ENCODE assay signal across 16 cellular contexts in the genomic region with DNA sequence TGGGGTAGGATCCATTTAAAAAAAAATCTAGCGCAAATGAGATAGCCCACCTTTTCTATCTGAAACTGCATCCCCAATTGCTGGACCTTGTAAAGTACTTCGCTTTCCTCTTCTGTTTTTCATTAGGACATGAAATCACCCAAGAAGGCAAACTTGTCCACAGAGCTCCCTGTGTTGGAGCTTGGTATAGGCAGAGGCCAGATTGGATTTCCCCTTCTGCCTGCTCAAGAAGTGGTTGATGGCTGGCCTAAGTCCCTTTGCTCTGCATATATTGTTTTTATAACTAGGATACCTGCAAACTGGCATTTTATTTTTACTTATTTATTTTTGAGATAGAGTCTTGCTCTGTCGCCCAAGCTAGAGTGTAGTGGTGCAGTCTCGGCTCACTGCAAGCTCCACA. TPM values are rescaled to one million over a fixed set of nuclear protein-coding genes. Genes with fewer than 3 reads are reported as not detected.
DNase-seq lines count a peak whose midpoint lies in the region; ATAC-seq and TF ChIP-seq lines count a peak whose summit lies in the region.
"Had no signal": no experiment of that assay in that cellular context is flagged by ENCODE, and none has a peak within 500 bp of the region (broad histone marks: within the 10 kb centered on the region; RNA-seq: fewer than 3 reads in every experiment).

No MANE protein-coding gene starts in this region.

- DNase-seq in activated T-cell treated with anti-CD3 and anti-CD28 coated beads, Interleukin-2, amount 50 U/mL, for 72 hours: no peak
- DNase-seq in activated T-cell treated with anti-CD3 and anti-CD28 coated beads for 4 hours (no peak), MM.1S (no peak), mesothelial cell of epicardium (ENCODE audit: low spot score in 2 of 2, unreplicated experiment in 2 of 2) (no peak)
- DNase-seq in effector memory CD8-positive, alpha-beta T cell: no peak
- DNase-seq: 8988T, NCI-H1092, NCI-H226, NCI-H526, PC-9 had no signal

- H3K4me1 ChIP-seq in MM.1S (ENCODE audit: low read length) (no peaks in the 10 kb centered on the region), thymus (ENCODE audit: control insufficient read depth, insufficient read depth, low read length) (no peaks in the 10 kb centered on the region)

- TF ChIP-seq CTCF in MM.1S (IDR thresholded peaks at IDR 0.05; ENCODE audit: low read length): no peak
- no peak for TF ChIP-seq CTCF in mesothelial cell of epicardium (IDR thresholded peaks at IDR 0.05; ENCODE audit: unreplicated experiment)

- no peak for ATAC-seq in activated T-cell treated with anti-CD3 and anti-CD28 coated beads, Interleukin-2, amount 50 U/mL, for 72 hours (replicated peaks in 1 of 2)
- ATAC-seq in effector memory CD8-positive, alpha-beta T cell (replicated peaks): no peak
- ATAC-seq in HG02970 (IDR thresholded peaks at IDR 0.05; ENCODE audit: low FRiP score, unreplicated experiment): no peak
- ATAC-seq in GM18520 (IDR thresholded peaks at IDR 0.05; ENCODE audit: unreplicated experiment): no peak
- ATAC-seq: K562 had no signal

- H3K79me2 ChIP-seq in MM.1S (ENCODE audit: low read length): peaks cover 95% of the 10 kb centered on the region

- peaks cover 22% of the 10 kb centered on the region for H4K20me1 ChIP-seq in MM.1S (ENCODE audit: insufficient read depth, low read length)

- H3K9me3 ChIP-seq in MM.1S (replicated peaks; ENCODE audit: insufficient read depth, low read length): no peaks in the 10 kb centered on the region
- H3K9me3 ChIP-seq in thymus (ENCODE audit: control insufficient read depth): no peaks in the 10 kb centered on the region
- H3K9me3 ChIP-seq: BLaER1 treated with 17β-estradiol and CSF1 and Interleukin-3, amounts not matched to agents 10 nM and 100 nM had no signal

- H3K9ac ChIP-seq in MM.1S (ENCODE audit: low read length): no peak overlapping the region
- H3K9ac ChIP-seq: BLaER1 treated with 17β-estradiol and CSF1 and Interleukin-3, amounts not matched to agents 10 nM and 100 nM had no signal

- H3K4me1 Mint-ChIP-seq in activated T-cell treated with anti-CD3 and anti-CD28 coated beads, Interleukin-2, amount 50 U/mL, for 72 hours (ENCODE audit: low read depth): peaks cover 11% of the 10 kb centered on the region
- H3K4me1 Mint-ChIP-seq in effector memory CD8-positive, alpha-beta T cell (ENCODE audit: low read depth in 2 of 2): peaks cover 18 to 32% of the 10 kb centered on the region in 2 donors
- no peaks in the 10 kb centered on the region for H3K4me1 Mint-ChIP-seq in mesothelial cell of epicardium

- 98% methylated on average over 4 of the region's 4 CpGs for WGBS in thymus

- H3K4me3 Mint-ChIP-seq in activated T-cell treated with anti-CD3 and anti-CD28 coated beads, Interleukin-2, amount 50 U/mL, for 72 hours: no peak overlapping the region
- H3K4me3 Mint-ChIP-seq in effector memory CD8-positive, alpha-beta T cell: no peak overlapping the region
- no peak overlapping the region for H3K4me3 Mint-ChIP-seq in mesothelial cell of epicardium

- H3K4me3 ChIP-seq in MM.1S (ENCODE audit: low read length) (no peak overlapping the region), thymus (ENCODE audit: low read length) (no peak overlapping the region)
- H3K4me3 ChIP-seq: BLaER1 treated with 17β-estradiol and CSF1 and Interleukin-3, amounts not matched to agents 10 nM and 100 nM; K562; PC-9 had no signal

- no peak overlapping the region for H2AFZ ChIP-seq in MM.1S (ENCODE audit: low read length)
- H2AFZ ChIP-seq: PC-9 had no signal

- H3F3A ChIP-seq in MM.1S (ENCODE audit: insufficient read depth, low read length): 0 out of 2 replicates have a peak, but pooled peaks cover 8% of the 10 kb centered on the region

- H3K36me3 ChIP-seq in MM.1S (replicated peaks; ENCODE audit: insufficient read depth, low read length) (peaks cover 35% of the 10 kb centered on the region), thymus (ENCODE audit: control insufficient read depth, insufficient read depth) (peaks cover 83% of the 10 kb centered on the region)

- H3K27me3 Mint-ChIP-seq in activated T-cell treated with anti-CD3 and anti-CD28 coated beads, Interleukin-2, amount 50 U/mL, for 72 hours (ENCODE audit: low read depth): no peaks in the 10 kb centered on the region
- no peaks in the 10 kb centered on the region for H3K27me3 Mint-ChIP-seq in effector memory CD8-positive, alpha-beta T cell
- no peaks in the 10 kb centered on the region for H3K27me3 Mint-ChIP-seq in mesothelial cell of epicardium (ENCODE audit: low read depth)

- H3K9me2 ChIP-seq in MM.1S (replicated peaks; ENCODE audit: insufficient read depth, low read length): no peaks in the 10 kb centered on the region

- H3K36me3 Mint-ChIP-seq in activated T-cell treated with anti-CD3 and anti-CD28 coated beads, Interleukin-2, amount 50 U/mL, for 72 hours (ENCODE audit: insufficient read depth in 2 of 2): peaks cover 18 to 30% of the 10 kb centered on the region in 2 donors
- peaks cover 96% of the 10 kb centered on the region for H3K36me3 Mint-ChIP-seq in effector memory CD8-positive, alpha-beta T cell (ENCODE audit: insufficient read depth)
- peaks cover 43% of the 10 kb centered on the region for H3K36me3 Mint-ChIP-seq in mesothelial cell of epicardium

- H3K27me3 ChIP-seq in MM.1S (replicated peaks; ENCODE audit: insufficient read depth, low read length): no peaks in the 10 kb centered on the region
- H3K27me3 ChIP-seq in thymus (ENCODE audit: control insufficient read depth, insufficient read depth): no peaks in the 10 kb centered on the region
- H3K27me3 ChIP-seq: BLaER1 treated with 17β-estradiol and CSF1 and Interleukin-3, amounts not matched to agents 10 nM and 100 nM had no signal

- H3K27ac ChIP-seq in MM.1S (ENCODE audit: low read length) (peak overlapping the region; percentile 19; the same call in 1 of the 2 replicates), thymus (ENCODE audit: low read depth) (peak overlapping the region; percentile 31)
- H3K27ac ChIP-seq: BLaER1 treated with 17β-estradiol and CSF1 and Interleukin-3, amounts not matched to agents 10 nM and 100 nM; HL-60; PC-9 had no signal

- no peaks in the 10 kb centered on the region for H3K9me3 Mint-ChIP-seq in activated T-cell treated with anti-CD3 and anti-CD28 coated beads, Interleukin-2, amount 50 U/mL, for 72 hours
- H3K9me3 Mint-ChIP-seq in effector memory CD8-positive, alpha-beta T cell: no peaks in the 10 kb centered on the region
- H3K9me3 Mint-ChIP-seq in mesothelial cell of epicardium: no peaks in the 10 kb centered on the region

- H3K27ac Mint-ChIP-seq in activated T-cell treated with anti-CD3 and anti-CD28 coated beads, Interleukin-2, amount 50 U/mL, for 72 hours: peak overlapping the region; percentile 55
- peak overlapping the region; percentile 18 to 80 for H3K27ac Mint-ChIP-seq in effector memory CD8-positive, alpha-beta T cell
- no peak overlapping the region for H3K27ac Mint-ChIP-seq in mesothelial cell of epicardium

- H3K4me2 ChIP-seq in MM.1S (ENCODE audit: low read depth, low read length): no peak overlapping the region
- H3K4me2 ChIP-seq: PC-9 had no signal

RNA-seq across cellular contexts. Expression of gene RNF4, which starts 28.4 kb away (rescaled TPM):
- total RNA-seq in activated T-cell treated with anti-CD3 and anti-CD28 coated beads, Interleukin-2, amount 50 U/mL, for 72 hours: 10 to 100 TPM; 86.3 to 97.0 TPM
- 41.3 TPM for polyA plus RNA-seq in thymus
- 59.8 to 63.8 TPM (median 61.0 TPM) in 3 replicates for total RNA-seq in mesothelial cell of epicardium

RNA-seq across cellular contexts. Expression of gene FAM193A, which starts 39.1 kb away (rescaled TPM):
- total RNA-seq in activated T-cell treated with anti-CD3 and anti-CD28 coated beads, Interleukin-2, amount 50 U/mL, for 72 hours: 10 to 100 TPM; 36.2 to 36.5 TPM
- 13.8 TPM for polyA plus RNA-seq in thymus
- total RNA-seq in mesothelial cell of epicardium: 44.3 to 48.1 TPM (median 44.5 TPM) in 3 replicates
